8 cellular contexts compared by ENCODE assay signal in genomic region chr15:74956648-74957300, GRCh38.
A peak's percentile ranks its signal among the peaks of the same experiment; 100 is the strongest.
DNase-seq lines count a peak whose midpoint lies in the region; ATAC-seq and TF ChIP-seq lines count a peak whose summit lies in the region.

A gene with protein sequence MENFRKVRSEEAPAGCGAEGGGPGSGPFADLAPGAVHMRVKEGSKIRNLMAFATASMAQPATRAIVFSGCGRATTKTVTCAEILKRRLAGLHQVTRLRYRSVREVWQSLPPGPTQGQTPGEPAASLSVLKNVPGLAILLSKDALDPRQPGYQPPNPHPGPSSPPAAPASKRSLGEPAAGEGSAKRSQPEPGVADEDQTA (minus strand): TSS chr15:74956772. CDS start chr15:74956583, 189 bp downstream.

- peak; percentile 90 for DNase-seq in GM13977 (ENCODE audit: low spot score)
- DNase-seq in NCI-H2081 treated with DMSO at 0.1 percent for 48 hours (lab: John Stamatoyannopoulos, UW): peak; percentile 31
- DNase-seq in activated CD4-positive, alpha-beta T cell treated with anti-CD3 and anti-CD28 coated beads for 48 hours: peak; percentile 83
- peak; percentile 79 for DNase-seq in left kidney (ENCODE audit: low read depth, low spot score)
- DNase-seq in stimulated activated CD4-positive, alpha-beta T cell treated with anti-CD3 and anti-CD28 coated beads, Interleukin-1b, Interleukin-23, amount 100 ng/mL, for 4 hours (ENCODE audit: low read depth in 2 of 2): peak; percentile 64 to 78
- DNase-seq in amniotic stem cell (lab: John Stamatoyannopoulos, UW): no peak

- peak; percentile 82 for ATAC-seq in HG02798 (IDR thresholded peaks at IDR 0.05; ENCODE audit: poor library complexity, unreplicated experiment)

- no peaks in the 10 kb centered on the region for H3K36me3 Mint-ChIP-seq in dendritic cell treated with granulocyte-macrophage colony-stimulating factor and Interleukin-4, amounts not matched to agents 40 ng/mL and 50 ng/mL, for 4 days (ENCODE audit: low read depth)

- in situ Hi-C loops in GM13977 (cut with MboI; ENCODE audit: low pct_unique_long_range_greater_than_20kb, low sequenced_read_pairs, unreplicated experiment): no loop called here

- intact Hi-C loops in dendritic cell treated with granulocyte-macrophage colony-stimulating factor and Interleukin-4, amounts not matched to agents 40 ng/mL and 50 ng/mL, for 4 days (cut with micrococcal nuclease): loop anchor here (2.0 to 10.0 kb wide), 2 partner anchors 68 to 248 kb away; partner anchors contain the start of gene PPCDC

- H3K9me3 Mint-ChIP-seq in dendritic cell treated with granulocyte-macrophage colony-stimulating factor and Interleukin-4, amounts not matched to agents 40 ng/mL and 50 ng/mL, for 4 days: no peaks in the 10 kb centered on the region

- peaks cover 63% of the 10 kb centered on the region for H3K27me3 Mint-ChIP-seq in dendritic cell treated with granulocyte-macrophage colony-stimulating factor and Interleukin-4, amounts not matched to agents 40 ng/mL and 50 ng/mL, for 4 days

- H3K4me1 Mint-ChIP-seq in dendritic cell treated with granulocyte-macrophage colony-stimulating factor and Interleukin-4, amounts not matched to agents 40 ng/mL and 50 ng/mL, for 4 days (ENCODE audit: low read depth): peaks cover 49% of the 10 kb centered on the region

- peak within 1 kb of the TSS; percentile 74 for H3K4me3 Mint-ChIP-seq in dendritic cell treated with granulocyte-macrophage colony-stimulating factor and Interleukin-4, amounts not matched to agents 40 ng/mL and 50 ng/mL, for 4 days

- no peak for TF ChIP-seq CTCF in GM13977 (IDR thresholded peaks at IDR 0.05; ENCODE audit: extremely low read depth, insufficient read depth, missing control alignments)

- peak within 1 kb of the TSS; percentile 71 for H3K27ac Mint-ChIP-seq in dendritic cell treated with granulocyte-macrophage colony-stimulating factor and Interleukin-4, amounts not matched to agents 40 ng/mL and 50 ng/mL, for 4 days
